ENCODE assay signal across 22 cellular contexts in genomic region chr11:70455354-70455753, GRCh38.
"Had no signal": no experiment of that assay in that cellular context is flagged by ENCODE, and none has a peak within 500 bp of the region (broad histone marks: within the 10 kb centered on the region; RNA-seq: fewer than 3 reads in every experiment).

No MANE protein-coding gene starts in this region.

- H2AFZ ChIP-seq: hepatocyte had no signal

- H3K27ac ChIP-seq: epithelial cell of prostate, esophagus squamous epithelium, hepatocyte, left ventricle myocardium inferior, stomach, thoracic aorta, transverse colon had no signal

- H3K4me1 ChIP-seq: esophagus squamous epithelium, left ventricle myocardium inferior, stomach, transverse colon had no signal

- FAIRE-seq: endometrium, kidney, small intestine had no signal

- DNase-seq: effector memory CD4-positive, alpha-beta T cell; esophagus squamous epithelium; foreskin fibroblast; head of caudate nucleus; kidney; left cardiac atrium; left ventricle myocardium inferior; mesendoderm; naive B cell; right cardiac atrium; small intestine; stimulated activated CD4-positive, alpha-beta T cell treated with anti-CD3 and anti-CD28 coated beads, Interleukin-12 subunit alpha, Interleukin-12 subunit beta, amount 100 ng/mL, for 4 hours; stimulated activated naive CD4-positive, alpha-beta T cell; stomach; substantia nigra; transverse colon had no signal

- ATAC-seq: left cardiac atrium, right cardiac atrium had no signal

- H3K4me3 Mint-ChIP-seq: naive B cell, nephron had no signal

- H3K4me3 ChIP-seq: esophagus squamous epithelium, hepatocyte, left ventricle myocardium inferior, lung, stomach, thoracic aorta, transverse colon had no signal

- H3K27ac Mint-ChIP-seq: naive B cell, nephron had no signal

- H3K27me3 ChIP-seq: hepatocyte had no signal

- H3K36me3 ChIP-seq: esophagus squamous epithelium, left ventricle myocardium inferior, stomach, thoracic aorta, transverse colon had no signal

- H3K4me2 ChIP-seq: hepatocyte had no signal

- H3K9me3 ChIP-seq: esophagus squamous epithelium, thoracic aorta, transverse colon had no signal

- H3K4me1 Mint-ChIP-seq: naive B cell, nephron had no signal
